1 cellular context compared by ENCODE assay signal in the genomic region with DNA sequence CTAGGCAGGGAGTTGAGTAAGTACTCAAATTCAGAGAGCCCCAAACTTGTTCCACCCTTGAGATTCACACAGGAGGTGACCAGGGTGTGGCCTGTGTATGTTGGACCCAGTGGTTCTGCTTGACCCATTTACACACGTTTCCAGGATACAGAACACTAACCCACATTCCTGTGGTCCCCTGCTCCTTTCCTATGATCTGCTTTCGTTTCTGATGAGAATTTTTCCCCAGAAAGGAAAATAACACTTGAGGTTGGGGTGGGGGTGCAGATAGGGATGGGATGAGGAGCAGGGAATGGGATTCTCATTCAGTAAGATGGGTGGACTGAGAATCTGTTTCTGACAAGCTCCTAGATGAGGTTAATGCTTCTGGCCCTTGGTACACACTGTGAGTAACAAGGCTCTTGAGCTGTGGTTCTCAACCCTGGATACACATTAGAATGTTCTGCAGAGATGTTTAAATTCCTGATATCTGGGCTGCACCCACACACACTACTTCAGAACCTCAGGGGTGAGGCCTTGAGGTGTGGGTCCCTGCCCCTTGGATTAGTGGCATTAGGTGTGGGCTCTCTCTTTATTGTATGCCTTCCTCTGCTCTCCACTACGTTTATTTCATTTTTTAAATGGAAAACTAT.
TF ChIP-seq lines count a peak whose summit lies in the region.

No MANE protein-coding gene starts in this region.

TF ChIP-seq in IMR-90, 13 proteins besides CTCF, POLR2A, EP300 and RAD21:
- TF ChIP-seq NFE2L2 (IDR thresholded peaks at IDR 0.05; ENCODE audit: low read depth, low read length) (no peak), SMC3 (IDR thresholded peaks at IDR 0.05; ENCODE audit: low read depth, low read length) (no peak), CHD1 (IDR thresholded peaks at IDR 0.05; ENCODE audit: low read depth, low read length) (no peak), MAZ (IDR thresholded peaks at IDR 0.05; ENCODE audit: borderline replicate concordance, low read depth, low read length) (no peak), RCOR1 (IDR thresholded peaks at IDR 0.05; ENCODE audit: insufficient replicate concordance, low read length) (no peak), CEBPB (IDR thresholded peaks at IDR 0.05; ENCODE audit: low read depth, low read length) (no peak), MAFK (IDR thresholded peaks at IDR 0.05; ENCODE audit: low read depth, low read length) (no peak), BHLHE40 (IDR thresholded peaks at IDR 0.05; ENCODE audit: low read depth, low read length) (no peak), MXI1 (IDR thresholded peaks at IDR 0.05; ENCODE audit: borderline replicate concordance, low read depth, low read length) (no peak)
- TF ChIP-seq, protein P1, sequence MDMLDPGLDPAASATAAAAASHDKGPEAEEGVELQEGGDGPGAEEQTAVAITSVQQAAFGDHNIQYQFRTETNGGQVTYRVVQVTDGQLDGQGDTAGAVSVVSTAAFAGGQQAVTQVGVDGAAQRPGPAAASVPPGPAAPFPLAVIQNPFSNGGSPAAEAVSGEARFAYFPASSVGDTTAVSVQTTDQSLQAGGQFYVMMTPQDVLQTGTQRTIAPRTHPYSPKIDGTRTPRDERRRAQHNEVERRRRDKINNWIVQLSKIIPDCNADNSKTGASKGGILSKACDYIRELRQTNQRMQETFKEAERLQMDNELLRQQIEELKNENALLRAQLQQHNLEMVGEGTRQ (IDR thresholded peaks at IDR 0.05; ENCODE audit: low read depth, low read length), result no peak
- TF ChIP-seq, protein P2, sequence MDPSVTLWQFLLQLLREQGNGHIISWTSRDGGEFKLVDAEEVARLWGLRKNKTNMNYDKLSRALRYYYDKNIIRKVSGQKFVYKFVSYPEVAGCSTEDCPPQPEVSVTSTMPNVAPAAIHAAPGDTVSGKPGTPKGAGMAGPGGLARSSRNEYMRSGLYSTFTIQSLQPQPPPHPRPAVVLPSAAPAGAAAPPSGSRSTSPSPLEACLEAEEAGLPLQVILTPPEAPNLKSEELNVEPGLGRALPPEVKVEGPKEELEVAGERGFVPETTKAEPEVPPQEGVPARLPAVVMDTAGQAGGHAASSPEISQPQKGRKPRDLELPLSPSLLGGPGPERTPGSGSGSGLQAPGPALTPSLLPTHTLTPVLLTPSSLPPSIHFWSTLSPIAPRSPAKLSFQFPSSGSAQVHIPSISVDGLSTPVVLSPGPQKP (IDR thresholded peaks at IDR 0.05; ENCODE audit: borderline replicate concordance, low read depth, low read length), result no peak
